Comparison of ENCODE assay signal across 15 cellular contexts in the genomic region with DNA sequence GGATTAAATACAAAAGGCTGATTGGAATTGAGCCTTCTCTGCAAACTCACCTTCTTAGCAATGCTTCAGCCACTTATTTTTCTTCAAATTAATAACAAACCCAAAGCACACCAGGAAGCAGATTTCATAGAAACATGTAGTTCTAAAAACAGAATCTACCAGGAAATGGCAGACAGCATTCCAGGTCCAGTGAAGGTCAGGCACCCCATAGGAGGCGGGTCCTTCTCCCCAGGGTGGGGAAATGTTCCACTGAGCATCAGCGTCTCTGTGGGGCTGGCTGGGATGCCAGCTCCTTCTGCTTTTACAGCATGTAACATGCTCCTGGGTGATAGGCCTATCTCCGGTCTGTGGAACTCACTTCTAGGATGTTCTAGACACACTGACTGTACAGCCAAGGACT. TPM values are rescaled to one million over a fixed set of nuclear protein-coding genes. Genes with fewer than 3 reads are reported as not detected.
DNase-seq lines count a peak whose midpoint lies in the region; ATAC-seq, FAIRE-seq and TF ChIP-seq lines count a peak whose summit lies in the region.
"Had no signal": no experiment of that assay in that cellular context is flagged by ENCODE, and none has a peak within 500 bp of the region (broad histone marks: within the 10 kb centered on the region; RNA-seq: fewer than 3 reads in every experiment).

No MANE protein-coding gene starts in this region.

- no peaks in the 10 kb centered on the region for H3K79me2 ChIP-seq in K562 (ENCODE audit: control insufficient read depth, insufficient read depth, low read length)
- H3K79me2 ChIP-seq in HepG2 (ENCODE audit: insufficient read depth, low read length), result no peaks in the 10 kb centered on the region

- H3K9me3 ChIP-seq in K562 (replicated peaks; ENCODE audit: control insufficient read depth, insufficient read depth, low read depth, low read length), result no peaks in the 10 kb centered on the region
- H3K9me3 ChIP-seq in HepG2 (ENCODE audit: low read length), result no peaks in the 10 kb centered on the region
- H3K9me3 ChIP-seq in pancreas, result no peaks in the 10 kb centered on the region
- no peaks in the 10 kb centered on the region for H3K9me3 ChIP-seq in Caco-2
- H3K9me3 ChIP-seq: A549, BE2C had no signal

- TF ChIP-seq EP300 in K562 (IDR thresholded peaks at IDR 0.05; ENCODE audit: low read length), result no peak
- no peak for TF ChIP-seq EP300 in HepG2 (IDR thresholded peaks at IDR 0.05; ENCODE audit: low read depth in 2 of 2, low read length in 2 of 2)
- no peak for TF ChIP-seq EP300 in HepG2 (CRISPR knock-in tag; IDR thresholded peaks at IDR 0.05; ENCODE audit: borderline replicate concordance)

- peak; percentile 32 for FAIRE-seq in K562 (lab: Jason Lieb, UNC)
- no peak for FAIRE-seq in HepG2 (lab: Jason Lieb, UNC)
- no peak for FAIRE-seq in pancreas (lab: Jason Lieb, UNC)
- FAIRE-seq: A549 had no signal

- TF ChIP-seq POLR2A in K562 (conservative IDR thresholded peaks at IDR 0.05), result no peak
- no peak for TF ChIP-seq POLR2A in HepG2 (IDR thresholded peaks at IDR 0.05; ENCODE audit: insufficient read depth in 1 of 2, low read depth in 2 of 2, low read length in 2 of 2)
- no peak for TF ChIP-seq POLR2A in lower leg skin (IDR thresholded peaks at IDR 0.05)

- H3K27me3 ChIP-seq in K562 (ENCODE audit: control insufficient read depth in 2 of 2, insufficient read depth in 2 of 2, low read length in 2 of 2) (peaks cover 4 to 26% of the 10 kb centered on the region in 2 experiments; a peak in 3 of 5 replicates), HepG2 (ENCODE audit: control insufficient read depth in 1 of 2, insufficient read depth in 2 of 2, low read length in 2 of 2) (no peaks in the 10 kb centered on the region), pancreas (no peaks in the 10 kb centered on the region), Caco-2 (replicated peaks; ENCODE audit: control insufficient read depth, insufficient read depth, low read length) (no peaks in the 10 kb centered on the region)
- H3K27me3 ChIP-seq: BE2C had no signal

- no peak for TF ChIP-seq RAD21 in K562 (CRISPR knock-in tag; conservative IDR thresholded peaks at IDR 0.05 in 1 of 2, IDR thresholded peaks at IDR 0.05 in 1 of 2)
- no peak for TF ChIP-seq RAD21 in HepG2 (CRISPR knock-in tag; IDR thresholded peaks at IDR 0.05)

- no peak overlapping the region for H3K4me3 ChIP-seq in K562
- no peak overlapping the region for H3K4me3 ChIP-seq in HepG2 (replicated peaks in 1 of 3; ENCODE audit: insufficient read depth in 1 of 3, low read depth in 2 of 3, low read length in 3 of 3)
- H3K4me3 ChIP-seq in pancreas, result no peak overlapping the region
- no peak overlapping the region for H3K4me3 ChIP-seq in lower leg skin (ENCODE audit: low read depth, poor library complexity, severe bottlenecking)
- no peak overlapping the region for H3K4me3 ChIP-seq in Caco-2 (ENCODE audit: low read depth, low read length)
- H3K4me3 ChIP-seq: A549 had no signal

- no peaks in the 10 kb centered on the region for H3K4me1 Mint-ChIP-seq in Caco-2 (ENCODE audit: low read depth, unreplicated experiment)
- H3K4me1 Mint-ChIP-seq: CD14-positive monocyte had no signal

- no peaks in the 10 kb centered on the region for H3K36me3 ChIP-seq in K562 (ENCODE audit: control insufficient read depth, insufficient read depth, low read length)
- peaks cover 0 to 10% of the 10 kb centered on the region in 2 experiments for H3K36me3 ChIP-seq in HepG2 (replicated peaks in 1 of 2; ENCODE audit: control insufficient read depth in 1 of 2, insufficient read depth in 2 of 2, low read length in 2 of 2)
- no peaks in the 10 kb centered on the region for H3K36me3 ChIP-seq in pancreas
- H3K36me3 ChIP-seq in Caco-2 (ENCODE audit: control insufficient read depth, insufficient read depth, low read length), result no peaks in the 10 kb centered on the region
- H3K36me3 ChIP-seq: BE2C had no signal

- CTCF ChIA-PET in K562 (lab: Yijun Ruan, JAX; ENCODE audit: low intra/inter-chr PET ratio) (no interaction called here), HepG2 (lab: Yijun Ruan, JAX; ENCODE audit: low intra/inter-chr PET ratio, low total read pairs) (no interaction called here), Caco-2 (lab: Charles Lee) (no interaction called here)

- 5% methylated on average over 3 of the region's 3 CpGs for WGBS in K562 (ENCODE audit: insufficient coverage, low coverage, missing lambda C conversion rate)
- WGBS in HepG2 (ENCODE audit: low lambda C conversion rate), result no CpG with 5 or more reads among the region's 3 CpGs
- 58 to 66% methylated on average over 3 of the region's 3 CpGs for WGBS in pancreas, 2 donors
- 79 to 88% methylated on average over 3 of the region's 3 CpGs for WGBS in lower leg skin, 2 donors

- H2AFZ ChIP-seq in K562 (ENCODE audit: low read depth, low read length) (no peak overlapping the region), HepG2 (ENCODE audit: low read length) (no peak overlapping the region)

- BruUV-seq in K562 (replicated peaks; lab: Mats Ljungman, UMichigan) (no TSS peak), HepG2 (replicated peaks; lab: Mats Ljungman, UMichigan) (no TSS peak), Caco-2 (replicated peaks; lab: Mats Ljungman, UMichigan) (no TSS peak)

- no peak for ATAC-seq in K562
- ATAC-seq in HepG2, result peak; percentile 6
- peak; percentile 35 to 63 (median 42) for ATAC-seq in pancreas
- ATAC-seq in GM19328 (IDR thresholded peaks at IDR 0.05; ENCODE audit: unreplicated experiment), result no peak
- ATAC-seq: A549; CD8-positive, alpha-beta T cell had no signal

- H3K36me3 Mint-ChIP-seq in Caco-2 (ENCODE audit: insufficient read depth, unreplicated experiment), result peaks cover 18% of the 10 kb centered on the region

- H3K27ac ChIP-seq in K562 (ENCODE audit: extremely low read depth, low read depth, low read length) (no peak overlapping the region), HepG2 (ENCODE audit: extremely low read length, insufficient read depth, low read length) (peak overlapping the region; percentile 48), pancreas (peak overlapping the region in 1 of 4 donors; percentile 42)
- H3K27ac ChIP-seq: A549 had no signal

- H3K4me3 Mint-ChIP-seq in Caco-2 (ENCODE audit: unreplicated experiment), result no peak overlapping the region
- H3K4me3 Mint-ChIP-seq: CD14-positive monocyte; CD8-positive, alpha-beta T cell; HFFc6 had no signal

- DNase-seq in K562 (ENCODE audit: extremely low read depth in 1 of 4, low spot score in 3 of 4) (no peak), HepG2 (ENCODE audit: low spot score) (no peak), pancreas (no peak), lower leg skin (ENCODE audit: low spot score in 2 of 2) (no peak), Caco-2 (no peak)
- DNase-seq: BE2C; CD8-positive, alpha-beta T cell; COR-L47; DND-41; GF-D8; HCEC 1CT; HFFc6 had no signal

- no peaks in the 10 kb centered on the region for H3K27me3 Mint-ChIP-seq in Caco-2 (ENCODE audit: insufficient read depth, unreplicated experiment)

- H3K27ac Mint-ChIP-seq in Caco-2 (ENCODE audit: unreplicated experiment), result no peak overlapping the region
- H3K27ac Mint-ChIP-seq: CD8-positive, alpha-beta T cell; HFFc6 had no signal

- intact Hi-C loops in K562 (cut with micrococcal nuclease), result no loop called here
- intact Hi-C loops in HepG2 (cut with micrococcal nuclease; ENCODE audit: unreplicated experiment), result loop anchor here (10.0 kb wide), 2 partner anchors 196 to 664 kb away; no protein-coding TSS in a partner anchor
- intact Hi-C loops in pancreas (cut with DNase I), result no loop called here
- intact Hi-C loops in lower leg skin (cut with DNase I; ENCODE audit: low total_unique reads), result no loop called here
- intact Hi-C loops in Caco-2 (cut with micrococcal nuclease; ENCODE audit: unreplicated experiment), result no loop called here

- H3K4me2 ChIP-seq in K562 (ENCODE audit: insufficient read depth, low read length) (no peak overlapping the region), HepG2 (ENCODE audit: low read depth, low read length) (peak overlapping the region; percentile 54; the same call in 1 of the 2 replicates)
- H3K4me2 ChIP-seq: A549 had no signal

- POLR2A ChIA-PET in K562 (lab: Yijun Ruan, JAX), result interaction anchor here (1.4 kb wide), 1 partner anchor 49 kb away, joined by 4 read pairs; a partner anchor contains a TSS
- POLR2A ChIA-PET in HepG2 (lab: Yijun Ruan, JAX), result interaction anchor here (1.2 kb wide), 1 partner anchor 49 kb away, joined by 4 read pairs; a partner anchor contains a TSS
- POLR2A ChIA-PET in Caco-2 (lab: Charles Lee), result no interaction called here

- in situ Hi-C loops in K562 (cut with MboI) (no loop called here), HepG2 (cut with HindIII; ENCODE audit: extremely low pct_ligation_motif_present, low pct_unique_long_range_greater_than_20kb) (no loop called here)

- no peak overlapping the region for H3K9ac ChIP-seq in K562 (ENCODE audit: insufficient read depth in 1 of 2, low read depth in 2 of 2, low read length in 2 of 2)
- H3K9ac ChIP-seq in HepG2 (ENCODE audit: insufficient read depth, low read depth, low read length), result 0 out of 2 replicates have a peak overlapping the region, but pooled peaks have one; percentile 32

- H3K4me1 ChIP-seq in K562 (replicated peaks in 1 of 2; ENCODE audit: control insufficient read depth in 2 of 2, insufficient read depth in 2 of 2, low read length in 2 of 2) (no peaks in the 10 kb centered on the region), HepG2 (ENCODE audit: insufficient read depth, low read length) (peaks cover 53% of the 10 kb centered on the region), pancreas (no peaks in the 10 kb centered on the region), Caco-2 (peaks cover 6% of the 10 kb centered on the region; the same call in 1 of the 2 replicates)
- H3K4me1 ChIP-seq: A549, BE2C had no signal

- no peak for TF ChIP-seq CTCF in K562 (IDR thresholded peaks at IDR 0.05 in 2 of 3, conservative IDR thresholded peaks at IDR 0.05 in 1 of 3; ENCODE audit: insufficient read depth in 2 of 3, low read depth in 1 of 3, low read length in 3 of 3)
- no peak for TF ChIP-seq CTCF in HepG2 (CRISPR knock-in tag; IDR thresholded peaks at IDR 0.05)
- no peak for TF ChIP-seq CTCF in pancreas (IDR thresholded peaks at IDR 0.05)
- no peak for TF ChIP-seq CTCF in lower leg skin (IDR thresholded peaks at IDR 0.05)
- no peak for TF ChIP-seq CTCF in Caco-2 (IDR thresholded peaks at IDR 0.05; ENCODE audit: insufficient read depth in 1 of 2, low read depth in 1 of 2, low read length in 1 of 2, severe bottlenecking in 1 of 2, unreplicated experiment in 1 of 2)

- H3K9me3 Mint-ChIP-seq in Caco-2 (ENCODE audit: unreplicated experiment), result peaks cover 14% of the 10 kb centered on the region
- H3K9me3 Mint-ChIP-seq: CD8-positive, alpha-beta T cell; HFFc6 had no signal

- no peaks in the 10 kb centered on the region for H3K9me1 ChIP-seq in K562 (ENCODE audit: control insufficient read depth, insufficient read depth, low read length)

- H4K20me1 ChIP-seq in K562 (replicated peaks; ENCODE audit: control insufficient read depth, insufficient read depth, low read length), result 0 out of 2 replicates have a peak, but pooled peaks cover 4% of the 10 kb centered on the region
- H4K20me1 ChIP-seq in HepG2 (ENCODE audit: insufficient read depth, low read length), result no peaks in the 10 kb centered on the region

RNA-seq across cellular contexts. Expression of a gene that starts 49.2 kb away (rescaled TPM):
- total RNA-seq in K562 (2011; cell fraction: chromatin; rRNA removed; ENCODE audit: low replicate concordance), result 283 TPM in 2 replicates
- total RNA-seq in K562 (2011; cell fraction: nucleolus; rRNA removed), result 151 and 154 TPM in 2 replicates
- 151 and 175 TPM in 2 replicates for total RNA-seq in K562 (2011; cell fraction: nucleoplasm; rRNA removed)
- total RNA-seq in K562 (2014; rRNA removed) (164 and 193 TPM in 2 replicates), K562 (2014; rRNA removed; fragmentation: Illumina TruSeq; extraction: Trizol) (154 and 156 TPM in 2 replicates), K562 (2015; rRNA removed; fragmentation: Illumina TruSeq; extraction: Trizol) (189 and 192 TPM in 2 replicates), K562 (2021) (153 and 158 TPM in 2 replicates), HepG2 (2016; rRNA removed; fragmentation: Illumina TruSeq; extraction: Trizol) (489 and 700 TPM in 2 replicates), pancreas (100 to 1,000 TPM in 4 of 6 donors, 10 to 100 TPM in 2; 90.1 to 228 (median 126) TPM), lower leg skin (100 to 1,000 TPM; 263 to 421 (median 300) TPM), Caco-2 (2022) (201 and 206 TPM in 2 replicates)
- polyA plus RNA-seq in K562 (2011; rRNA removed) (193 and 203 TPM in 2 replicates), K562 (2014; fragmentation: Illumina TruSeq; extraction: Trizol) (154 and 159 TPM in 2 replicates), K562 (2014; fragmentation: Nextera tagmentation; extraction: Ambion mirVana) (10 to 100 TPM; 44.3 to 51.8 TPM), K562 (2014; rRNA removed) (100 and 126 TPM in 2 replicates), HepG2 (2011; rRNA removed) (398 and 417 TPM in 2 replicates), pancreas (10 to 100 TPM; 51.7 to 79.9 TPM)
- 235 and 318 TPM in 2 replicates for polyA plus RNA-seq in K562 (2011; cell fraction: cytosol; rRNA removed)
- polyA plus RNA-seq in K562 (2011; cell fraction: nucleus; rRNA removed), result 311 and 383 TPM in 2 replicates
- 111 and 162 TPM in 2 replicates for polyA plus RNA-seq in K562 (2012)
- 822 and 1,105 TPM in 2 replicates for polyA minus RNA-seq in K562 (2011; rRNA and poly(A)+ RNA removed)
- polyA minus RNA-seq in K562 (2011; cell fraction: cytosol; rRNA and poly(A)+ RNA removed), result 157 and 240 TPM in 2 replicates
- polyA minus RNA-seq in K562 (2011; cell fraction: nucleus; rRNA and poly(A)+ RNA removed), result 156 and 245 TPM in 2 replicates
- 50.2 and 54.9 TPM in 2 replicates for total RNA-seq in HepG2 (2016; cell fraction: cytosol; rRNA removed; fragmentation: Illumina TruSeq; extraction: Trizol; ENCODE audit: low read depth)
- total RNA-seq in HepG2 (2016; cell fraction: insoluble cytoplasmic fraction; rRNA removed; fragmentation: Illumina TruSeq; extraction: Trizol), result 488 and 720 TPM in 2 replicates
- total RNA-seq in HepG2 (2016; cell fraction: membrane; rRNA removed; fragmentation: Illumina TruSeq; extraction: Trizol), result 94.6 and 98.6 TPM in 2 replicates
- total RNA-seq in HepG2 (2016; cell fraction: nucleus; rRNA removed; fragmentation: Illumina TruSeq; extraction: Trizol), result 268 and 292 TPM in 2 replicates
- polyA plus RNA-seq in HepG2 (2011; cell fraction: cytosol; rRNA removed), result 460 and 473 TPM in 2 replicates
- polyA plus RNA-seq in HepG2 (2011; cell fraction: nucleus; rRNA removed), result 417 and 480 TPM in 2 replicates
- 229 and 276 TPM in 2 replicates for polyA plus RNA-seq in HepG2 (2012)
- polyA plus RNA-seq in HepG2 (2016; cell fraction: cytosol; fragmentation: Illumina TruSeq; extraction: Trizol; ENCODE audit: low read depth), result 7.0 and 9.4 TPM in 2 replicates
- polyA plus RNA-seq in HepG2 (2016; cell fraction: insoluble cytoplasmic fraction; fragmentation: Illumina TruSeq; extraction: Trizol; ENCODE audit: low read depth), result 347 and 367 TPM in 2 replicates
- 21.8 and 23.3 TPM in 2 replicates for polyA plus RNA-seq in HepG2 (2016; cell fraction: membrane; fragmentation: Illumina TruSeq; extraction: Trizol; ENCODE audit: low read depth)
- polyA plus RNA-seq in HepG2 (2016; cell fraction: nucleus; fragmentation: Illumina TruSeq; extraction: Trizol; ENCODE audit: insufficient read depth, low read depth), result 235 and 254 TPM in 2 replicates
- 1,533 and 3,275 TPM in 2 replicates for polyA minus RNA-seq in HepG2 (2011; rRNA and poly(A)+ RNA removed; ENCODE audit: low replicate concordance)
- 616 and 632 TPM in 2 replicates for polyA minus RNA-seq in HepG2 (2011; cell fraction: cytosol; rRNA and poly(A)+ RNA removed)
- 538 and 639 TPM in 2 replicates for polyA minus RNA-seq in HepG2 (2011; cell fraction: nucleus; rRNA and poly(A)+ RNA removed)

Comparison
In these comparisons a context has a peak if more than half of its experiments do, and no peak if none do; other contexts are left out.
1. ATAC-seq: peak in HepG2 (single experiment) and pancreas (4 of 4); none in K562 (single experiment) and GM19328 (single experiment).